In the genomic region with DNA sequence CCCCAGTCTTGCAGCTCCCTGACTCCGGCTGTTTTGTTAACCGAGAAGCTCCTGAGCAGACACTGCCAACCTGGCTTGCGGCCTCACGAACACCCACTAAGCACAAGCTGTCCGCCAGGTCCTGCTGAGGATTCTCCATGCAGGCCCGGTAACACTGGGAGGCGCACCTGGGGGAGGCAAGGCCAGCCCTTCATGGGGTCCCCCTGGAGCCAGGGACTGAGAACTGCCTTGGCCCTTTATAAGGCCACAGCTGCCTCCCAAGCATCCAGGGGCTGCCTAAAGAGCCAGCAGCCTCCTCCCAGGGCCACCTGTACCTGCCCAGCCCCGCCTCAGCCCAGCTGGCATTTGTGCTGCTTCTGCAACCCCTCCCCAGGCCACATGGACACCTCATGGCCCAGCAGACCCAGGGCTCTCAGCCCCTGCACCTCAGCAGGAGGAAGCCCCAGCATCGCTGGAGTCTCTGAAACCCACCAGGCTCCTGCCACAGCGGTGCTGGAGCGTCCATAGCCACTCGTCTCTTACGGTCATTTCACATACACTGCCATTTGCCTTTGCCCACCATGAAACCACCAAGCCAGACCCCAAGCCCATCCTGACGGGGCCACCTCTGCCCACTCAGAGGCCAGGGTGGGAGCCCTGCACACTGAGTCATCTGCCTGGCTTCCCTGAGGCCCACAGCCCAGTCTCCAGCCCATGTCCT, we compare ENCODE assay signal across 21 cellular contexts.
A peak's percentile ranks its signal among the peaks of the same experiment; 100 is the strongest.
DNase-seq lines count a peak whose midpoint lies in the region; ATAC-seq, FAIRE-seq and TF ChIP-seq lines count a peak whose summit lies in the region.
"Had no signal": no experiment of that assay in that cellular context is flagged by ENCODE, and none has a peak within 500 bp of the region (broad histone marks: within the 10 kb centered on the region; RNA-seq: fewer than 3 reads in every experiment).

No MANE protein-coding gene starts in this region.

- H3K4me1 ChIP-seq in BLaER1 (peaks cover 58% of the 10 kb centered on the region), osteoblast (ENCODE audit: insufficient read depth, low read length) (peaks cover 2% of the 10 kb centered on the region), trophoblast cell (ENCODE audit: control insufficient read depth in 1 of 2, insufficient read depth in 2 of 2, low read length in 2 of 2) (no peaks in the 10 kb centered on the region)
- H3K4me1 ChIP-seq: A549 had no signal

- H4K12ac ChIP-seq in trophoblast cell (ENCODE audit: low read depth, low read length), result no peak overlapping the region

- H2AK5ac ChIP-seq in trophoblast cell (ENCODE audit: low read length), result no peak overlapping the region

- FAIRE-seq in urothelium cell line (lab: Jason Lieb, UNC), result no peak
- FAIRE-seq: A549 had no signal

- H3K4me2 ChIP-seq in BLaER1 (peak overlapping the region; percentile 86), osteoblast (ENCODE audit: insufficient read depth, low read length) (no peak overlapping the region), trophoblast cell (ENCODE audit: low read length) (no peak overlapping the region)
- H3K4me2 ChIP-seq: A549 had no signal

- H4K20me1 ChIP-seq in BLaER1 (no peaks in the 10 kb centered on the region), osteoblast (ENCODE audit: insufficient read depth, low read length) (no peaks in the 10 kb centered on the region)

- ATAC-seq in GM21825 (IDR thresholded peaks at IDR 0.05; ENCODE audit: unreplicated experiment), result no peak
- ATAC-seq: A549, HCT116, PC-3, SK-N-SH treated with all-trans-retinoic acid at 6 μM for 48 hours had no signal

- H2BK120ac ChIP-seq in trophoblast cell (ENCODE audit: insufficient read depth, low read length, poor library complexity), result no peak overlapping the region

- no peaks in the 10 kb centered on the region for H3K9me3 ChIP-seq in BLaER1
- H3K9me3 ChIP-seq in osteoblast (ENCODE audit: low read depth, low read length), result no peaks in the 10 kb centered on the region
- peaks cover 2% of the 10 kb centered on the region for H3K9me3 ChIP-seq in trophoblast cell (ENCODE audit: insufficient read depth, low read depth, low read length)
- H3K9me3 ChIP-seq: A549 had no signal

- H3K79me2 ChIP-seq in osteoblast (ENCODE audit: insufficient read depth, low read length) (no peaks in the 10 kb centered on the region), trophoblast cell (ENCODE audit: control insufficient read depth, insufficient read depth, low read length, poor library complexity) (no peaks in the 10 kb centered on the region)

- H3K9ac ChIP-seq in BLaER1 (0 out of 2 replicates have a peak overlapping the region, but pooled peaks have one; percentile 30), trophoblast cell (ENCODE audit: low read length) (no peak overlapping the region)

- no peak for TF ChIP-seq CTCF in osteoblast (IDR thresholded peaks at IDR 0.05; ENCODE audit: extremely low read depth, low read depth, low read length)

- no peak overlapping the region for H4K8ac ChIP-seq in trophoblast cell (ENCODE audit: low read depth, low read length)

- no peaks in the 10 kb centered on the region for H3K79me1 ChIP-seq in trophoblast cell (ENCODE audit: low read length)

- no peak overlapping the region for H2BK5ac ChIP-seq in trophoblast cell (ENCODE audit: low read depth, low read length, poor library complexity)

- H4K91ac ChIP-seq in trophoblast cell (ENCODE audit: low read depth, low read length), result no peak overlapping the region

- H3K4me3 ChIP-seq in BLaER1, result no peak overlapping the region
- no peak overlapping the region for H3K4me3 ChIP-seq in H7 (ENCODE audit: insufficient read depth, low read depth, low read length)
- no peak overlapping the region for H3K4me3 ChIP-seq in osteoblast (ENCODE audit: insufficient read depth, low read length)
- H3K4me3 ChIP-seq in trophoblast cell (ENCODE audit: low read depth, low read length), result no peak overlapping the region
- H3K4me3 ChIP-seq: A549 had no signal

- H3K18ac ChIP-seq in trophoblast cell (ENCODE audit: low read length), result no peak overlapping the region

- H3K36me3 ChIP-seq in BLaER1 (peaks cover 18% of the 10 kb centered on the region), H7 (replicated peaks; ENCODE audit: control insufficient read depth, insufficient read depth, low read length) (no peaks in the 10 kb centered on the region), osteoblast (ENCODE audit: insufficient read depth, low read length) (no peaks in the 10 kb centered on the region), trophoblast cell (ENCODE audit: control insufficient read depth in 1 of 2, insufficient read depth in 2 of 2, low read length in 2 of 2) (peaks cover 0 to 3% of the 10 kb centered on the region in 2 experiments)

- no peak overlapping the region for H3K14ac ChIP-seq in trophoblast cell (ENCODE audit: low read length)

- WGBS in trophoblast cell (ENCODE audit: extremely low coverage, insufficient coverage, insufficient read length), result no CpG with 5 or more reads among the region's 14 CpGs

- no peak overlapping the region for H2AFZ ChIP-seq in osteoblast (ENCODE audit: low read length)
- no peak overlapping the region for H2AFZ ChIP-seq in trophoblast cell (ENCODE audit: insufficient read depth, low read length, poor library complexity)

- H2BK12ac ChIP-seq in trophoblast cell (ENCODE audit: low read length), result no peak overlapping the region

- H3K27me3 ChIP-seq in BLaER1 (no peaks in the 10 kb centered on the region), H7 (ENCODE audit: control insufficient read depth, insufficient read depth, low read length) (no peaks in the 10 kb centered on the region), osteoblast (ENCODE audit: insufficient read depth, low read length) (no peaks in the 10 kb centered on the region), trophoblast cell (ENCODE audit: insufficient read depth, low read length) (no peaks in the 10 kb centered on the region)

- peak overlapping the region; percentile 69 for H3K27ac ChIP-seq in BLaER1
- no peak overlapping the region for H3K27ac ChIP-seq in osteoblast (ENCODE audit: low read depth, low read length)
- no peak overlapping the region for H3K27ac ChIP-seq in trophoblast cell (ENCODE audit: low read depth, low read length)
- H3K27ac ChIP-seq: A549, C4-2B had no signal

- DNase-seq in H7, result peak; percentile 70
- DNase-seq in ecto neural progenitor cell (ENCODE audit: low spot score), result peak; percentile 35
- DNase-seq in osteoblast (ENCODE audit: insufficient read length, low spot score, missing footprints), result peak; percentile 78
- no peak for DNase-seq in trophoblast cell
- no peak for DNase-seq in NCI-H526 (lab: John Stamatoyannopoulos, UW)
- no peak for DNase-seq in urothelium cell line (ENCODE audit: low spot score)
- DNase-seq: DMS79 treated with DMSO at 0.1 percent for 48 hours, NCI-H1105 treated with DMSO at 0.1 percent for 48 hours, NCI-H1694, NCI-H2081 treated with DMSO at 0.1 percent for 48 hours, NCI-H446 treated with DMSO at 0.1 percent for 48 hours, NCI-H748 treated with DMSO at 0.1 percent for 48 hours, PC-3, RPMI8226, SIG-M5 had no signal

- no peak overlapping the region for H3K23ac ChIP-seq in trophoblast cell (ENCODE audit: low read length)

- no peak overlapping the region for H3K4ac ChIP-seq in trophoblast cell (ENCODE audit: low read depth, low read length)

Comparison
In these comparisons a context has a peak if more than half of its experiments do, and no peak if none do; other contexts are left out.
1. DNase-seq: peak in H7 (single experiment), ecto neural progenitor cell (single experiment) and osteoblast (single experiment); none in trophoblast cell (0 of 2), NCI-H526 (0 of 2) and urothelium cell line (single experiment).